ENCODE assay signal across 1 cellular context in the genomic region with DNA sequence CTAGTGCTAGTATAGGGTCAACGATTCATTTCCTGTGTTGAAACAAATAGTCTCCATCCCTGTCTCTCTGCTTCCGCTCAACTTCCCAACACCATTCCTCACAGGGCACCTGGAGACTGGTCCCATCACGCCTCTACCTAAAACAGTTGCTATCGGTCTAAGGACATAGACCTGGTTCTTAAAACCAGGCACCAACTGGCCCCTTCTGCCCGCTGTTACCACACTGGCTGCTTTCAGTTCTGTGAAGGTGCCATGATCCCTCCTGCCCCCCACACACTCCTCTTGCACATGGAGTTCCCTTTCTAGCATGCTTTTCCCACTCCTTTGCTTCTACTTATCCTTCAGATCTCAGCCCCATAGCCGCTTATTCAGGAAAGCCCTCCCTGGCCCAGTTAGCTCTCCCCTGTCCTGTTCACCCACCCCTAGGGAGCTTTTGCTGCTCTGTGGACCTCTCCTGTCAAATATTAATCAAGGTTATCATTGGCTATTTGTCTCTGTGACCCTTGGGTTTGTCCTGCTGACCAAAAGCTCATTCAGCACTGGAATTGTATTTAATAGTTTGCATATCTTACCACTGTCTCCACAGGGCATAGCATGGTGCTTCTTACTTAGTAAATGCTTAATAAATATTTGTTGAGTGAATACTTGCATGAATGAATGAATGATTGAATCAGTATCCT.
TF ChIP-seq lines count a peak whose summit lies in the region.

No MANE protein-coding gene starts in this region.

TF ChIP-seq in HCT116, 20 proteins besides CTCF, POLR2A, EP300 and RAD21:
- TF ChIP-seq, protein P1, sequence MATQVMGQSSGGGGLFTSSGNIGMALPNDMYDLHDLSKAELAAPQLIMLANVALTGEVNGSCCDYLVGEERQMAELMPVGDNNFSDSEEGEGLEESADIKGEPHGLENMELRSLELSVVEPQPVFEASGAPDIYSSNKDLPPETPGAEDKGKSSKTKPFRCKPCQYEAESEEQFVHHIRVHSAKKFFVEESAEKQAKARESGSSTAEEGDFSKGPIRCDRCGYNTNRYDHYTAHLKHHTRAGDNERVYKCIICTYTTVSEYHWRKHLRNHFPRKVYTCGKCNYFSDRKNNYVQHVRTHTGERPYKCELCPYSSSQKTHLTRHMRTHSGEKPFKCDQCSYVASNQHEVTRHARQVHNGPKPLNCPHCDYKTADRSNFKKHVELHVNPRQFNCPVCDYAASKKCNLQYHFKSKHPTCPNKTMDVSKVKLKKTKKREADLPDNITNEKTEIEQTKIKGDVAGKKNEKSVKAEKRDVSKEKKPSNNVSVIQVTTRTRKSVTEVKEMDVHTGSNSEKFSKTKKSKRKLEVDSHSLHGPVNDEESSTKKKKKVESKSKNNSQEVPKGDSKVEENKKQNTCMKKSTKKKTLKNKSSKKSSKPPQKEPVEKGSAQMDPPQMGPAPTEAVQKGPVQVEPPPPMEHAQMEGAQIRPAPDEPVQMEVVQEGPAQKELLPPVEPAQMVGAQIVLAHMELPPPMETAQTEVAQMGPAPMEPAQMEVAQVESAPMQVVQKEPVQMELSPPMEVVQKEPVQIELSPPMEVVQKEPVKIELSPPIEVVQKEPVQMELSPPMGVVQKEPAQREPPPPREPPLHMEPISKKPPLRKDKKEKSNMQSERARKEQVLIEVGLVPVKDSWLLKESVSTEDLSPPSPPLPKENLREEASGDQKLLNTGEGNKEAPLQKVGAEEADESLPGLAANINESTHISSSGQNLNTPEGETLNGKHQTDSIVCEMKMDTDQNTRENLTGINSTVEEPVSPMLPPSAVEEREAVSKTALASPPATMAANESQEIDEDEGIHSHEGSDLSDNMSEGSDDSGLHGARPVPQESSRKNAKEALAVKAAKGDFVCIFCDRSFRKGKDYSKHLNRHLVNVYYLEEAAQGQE (IDR thresholded peaks at IDR 0.05; ENCODE audit: low read depth) = no peak
- no peak for TF ChIP-seq YY1 (IDR thresholded peaks at IDR 0.05; ENCODE audit: extremely low read depth, insufficient replicate concordance, low read depth, low read length)
- TF ChIP-seq ZNF274 (IDR thresholded peaks at IDR 0.05; ENCODE audit: low read depth, low read length) = no peak
